In genomic region chr17:66951605-66951953, GRCh38 we compare ENCODE assay signal across 14 cellular contexts. TPM values are rescaled to one million over a fixed set of nuclear protein-coding genes. Genes with fewer than 3 reads are reported as not detected.
DNase-seq lines count a peak whose midpoint lies in the region; ATAC-seq and TF ChIP-seq lines count a peak whose summit lies in the region.
"Had no signal": no experiment of that assay in that cellular context is flagged by ENCODE, and none has a peak within 500 bp of the region (broad histone marks: within the 10 kb centered on the region; RNA-seq: fewer than 3 reads in every experiment).

No MANE protein-coding gene starts in this region.

- H3K4me1 ChIP-seq in HUES6 (ENCODE audit: control insufficient read depth, insufficient read depth, low read length): peaks cover 25% of the 10 kb centered on the region
- H3K4me1 ChIP-seq in breast epithelium: peaks cover 12 to 21% of the 10 kb centered on the region in 2 donors
- H3K4me1 ChIP-seq in mesodermal cell (ENCODE audit: control insufficient read depth, insufficient read depth, low read length, poor library complexity, severe bottlenecking): peaks cover 32% of the 10 kb centered on the region
- H3K4me1 ChIP-seq: spleen had no signal

- no peak overlapping the region for H3K4me3 ChIP-seq in HUES6 (ENCODE audit: low read depth, low read length)
- H3K4me3 ChIP-seq in breast epithelium: no peak overlapping the region
- no peak overlapping the region for H3K4me3 ChIP-seq in mesodermal cell (ENCODE audit: extremely low read depth, insufficient read depth, low read length, poor library complexity, severe bottlenecking)
- H3K4me3 ChIP-seq: spleen had no signal

- TF ChIP-seq POLR2A in breast epithelium (IDR thresholded peaks at IDR 0.05): no peak

- H3K27ac ChIP-seq in 22Rv1: peak overlapping the region; percentile 67
- H3K27ac ChIP-seq in HUES6 (ENCODE audit: low read depth, low read length): peak overlapping the region; percentile 78; the same call in 1 of the 2 replicates
- peak overlapping the region; percentile 94 to 98 for H3K27ac ChIP-seq in breast epithelium
- peak overlapping the region; percentile 91 for H3K27ac ChIP-seq in mesodermal cell (ENCODE audit: low read depth, low read length, severe bottlenecking)
- H3K27ac ChIP-seq: spleen had no signal

- DNase-seq in breast epithelium (ENCODE audit: low spot score in 2 of 2) (peak in 1 of 2 donors; percentile 69), left colon (no peak), globus pallidus (ENCODE audit: low spot score) (no peak)
- DNase-seq: activated CD4-positive, CD25-positive, alpha-beta regulatory T cell treated with anti-CD3 and anti-CD28 coated beads, Interleukin-2, amount 50 U/mL, for 72 hours; hippocampal formation; NCI-H1092; spleen had no signal

- TF ChIP-seq CTCF in 22Rv1 (IDR thresholded peaks at IDR 0.05): no peak
- no peak for TF ChIP-seq CTCF in breast epithelium (IDR thresholded peaks at IDR 0.05)

- intact Hi-C loops in breast epithelium (cut with DNase I; ENCODE audit: low total_unique reads) (no loop called here), left colon (cut with DNase I, micrococcal nuclease) (no loop called here)

- H3K27me3 ChIP-seq in HUES6 (ENCODE audit: control insufficient read depth, insufficient read depth, low read length): no peaks in the 10 kb centered on the region
- no peaks in the 10 kb centered on the region for H3K27me3 ChIP-seq in breast epithelium

- ATAC-seq in left colon: no peak
- no peak for ATAC-seq in HG03520 (IDR thresholded peaks at IDR 0.05; ENCODE audit: unreplicated experiment)
- no peak for ATAC-seq in HG03469 (IDR thresholded peaks at IDR 0.05; ENCODE audit: unreplicated experiment)
- ATAC-seq: activated naive CD4-positive, alpha-beta T cell treated with anti-CD3 and anti-CD28 coated beads, Interleukin-2, amount 50 U/mL, for 72 hours had no signal

- WGBS in mesodermal cell (ENCODE audit: insufficient coverage in 2 of 2), 2 experiments: 59 to 76% methylated on average over 3 to 4 of the region's 4 CpGs

- H3K36me3 ChIP-seq in HUES6 (ENCODE audit: control insufficient read depth, insufficient read depth, low read length) (no peaks in the 10 kb centered on the region), breast epithelium (no peaks in the 10 kb centered on the region), mesodermal cell (ENCODE audit: control insufficient read depth, insufficient read depth, low read length) (no peaks in the 10 kb centered on the region)
- H3K36me3 ChIP-seq: spleen had no signal

- H3K9ac ChIP-seq in HUES6 (ENCODE audit: low read length): peak overlapping the region; percentile 87

- peaks cover 17% of the 10 kb centered on the region for H3K9me3 ChIP-seq in HUES6 (ENCODE audit: control insufficient read depth, insufficient read depth, low read depth, low read length)
- H3K9me3 ChIP-seq in breast epithelium: no peaks in the 10 kb centered on the region
- H3K9me3 ChIP-seq in mesodermal cell (ENCODE audit: control insufficient read depth, low read length): peaks cover 11% of the 10 kb centered on the region
- H3K9me3 ChIP-seq: spleen had no signal

RNA-seq across cellular contexts. Expression of gene CACNG4, which starts 12.9 kb away (rescaled TPM):
- total RNA-seq in breast epithelium: 1 to 10 TPM in 2 of 3 donors, not detected in 1; 2.6 to 7.3 TPM
- polyA plus RNA-seq in mesodermal cell (2013, experiment 1 of 2): 10.2 TPM
- polyA plus RNA-seq in mesodermal cell (2013, experiment 2 of 2): 9.3 TPM
- total RNA-seq in left colon: under 1 TPM; 0.15 to 0.25 TPM
- total RNA-seq: activated naive CD4-positive, alpha-beta T cell treated with anti-CD3 and anti-CD28 coated beads, Interleukin-2, amount 50 U/mL, for 72 hours; endothelial cell of umbilical vein; spleen had no signal
- polyA plus RNA-seq: endothelial cell of umbilical vein, spleen had no signal
